ENCODE assay signal across 1 cellular context in the genomic region with DNA sequence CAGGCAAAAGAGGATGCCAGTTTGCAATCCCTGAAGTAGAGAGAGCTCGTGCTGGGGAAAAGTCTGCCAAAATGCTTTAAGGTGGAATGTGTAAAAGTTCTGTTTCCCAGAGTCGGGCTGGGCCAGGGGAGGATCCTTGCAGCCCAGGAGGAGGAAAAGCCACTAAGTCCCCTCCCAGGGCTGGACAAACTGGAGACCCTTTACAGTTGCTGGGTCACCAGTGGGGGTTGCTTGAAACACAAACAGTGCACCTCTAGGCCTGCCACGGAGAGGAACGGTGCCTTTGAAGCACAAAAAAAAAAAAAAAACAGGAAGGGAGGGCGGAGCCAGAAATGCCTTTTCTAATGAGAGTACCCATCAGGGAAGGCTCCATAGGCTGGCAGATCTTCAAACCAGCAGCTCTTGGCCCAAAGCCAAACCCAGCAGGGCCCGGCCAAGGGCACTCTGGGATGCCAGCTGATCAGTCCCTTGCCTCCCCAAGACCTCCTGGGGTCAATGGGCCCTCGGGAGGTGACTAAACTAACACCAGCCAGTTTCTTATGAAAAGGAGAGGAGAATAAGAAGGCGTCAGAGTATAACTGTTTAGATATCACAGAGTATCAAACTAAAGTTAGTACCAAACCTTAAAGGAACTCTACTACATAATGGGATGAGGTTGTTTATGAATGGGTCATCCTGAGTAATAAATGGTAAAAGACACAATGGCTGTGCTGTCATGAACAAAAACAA.
TF ChIP-seq lines count a peak whose summit lies in the region.

No MANE protein-coding gene starts in this region.

TF ChIP-seq in K562, 482 proteins besides CTCF, POLR2A, EP300 and RAD21 (continued from another document):
- TF ChIP-seq, protein P1, sequence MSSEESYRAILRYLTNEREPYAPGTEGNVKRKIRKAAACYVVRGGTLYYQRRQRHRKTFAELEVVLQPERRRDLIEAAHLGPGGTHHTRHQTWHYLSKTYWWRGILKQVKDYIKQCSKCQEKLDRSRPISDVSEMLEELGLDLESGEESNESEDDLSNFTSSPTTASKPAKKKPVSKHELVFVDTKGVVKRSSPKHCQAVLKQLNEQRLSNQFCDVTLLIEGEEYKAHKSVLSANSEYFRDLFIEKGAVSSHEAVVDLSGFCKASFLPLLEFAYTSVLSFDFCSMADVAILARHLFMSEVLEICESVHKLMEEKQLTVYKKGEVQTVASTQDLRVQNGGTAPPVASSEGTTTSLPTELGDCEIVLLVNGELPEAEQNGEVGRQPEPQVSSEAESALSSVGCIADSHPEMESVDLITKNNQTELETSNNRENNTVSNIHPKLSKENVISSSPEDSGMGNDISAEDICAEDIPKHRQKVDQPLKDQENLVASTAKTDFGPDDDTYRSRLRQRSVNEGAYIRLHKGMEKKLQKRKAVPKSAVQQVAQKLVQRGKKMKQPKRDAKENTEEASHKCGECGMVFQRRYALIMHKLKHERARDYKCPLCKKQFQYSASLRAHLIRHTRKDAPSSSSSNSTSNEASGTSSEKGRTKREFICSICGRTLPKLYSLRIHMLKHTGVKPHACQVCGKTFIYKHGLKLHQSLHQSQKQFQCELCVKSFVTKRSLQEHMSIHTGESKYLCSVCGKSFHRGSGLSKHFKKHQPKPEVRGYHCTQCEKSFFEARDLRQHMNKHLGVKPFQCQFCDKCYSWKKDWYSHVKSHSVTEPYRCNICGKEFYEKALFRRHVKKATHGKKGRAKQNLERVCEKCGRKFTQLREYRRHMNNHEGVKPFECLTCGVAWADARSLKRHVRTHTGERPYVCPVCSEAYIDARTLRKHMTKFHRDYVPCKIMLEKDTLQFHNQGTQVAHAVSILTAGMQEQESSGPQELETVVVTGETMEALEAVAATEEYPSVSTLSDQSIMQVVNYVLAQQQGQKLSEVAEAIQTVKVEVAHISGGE (CRISPR knock-in tag; IDR thresholded peaks at IDR 0.05), result peak in 1 of 3 experiments; percentile 59; a peak in 1 of 6 replicates
- TF ChIP-seq CSDE1 (IDR thresholded peaks at IDR 0.05) (no peak), RFX7 (CRISPR knock-in tag; IDR thresholded peaks at IDR 0.05) (no peak), SUPT5H (IDR thresholded peaks at IDR 0.05) (peak; percentile 65), BDP1 (IDR thresholded peaks at IDR 0.05; ENCODE audit: insufficient read depth, insufficient read length) (no peak), ZBTB9 (CRISPR knock-in tag; IDR thresholded peaks at IDR 0.05) (peak; percentile 56; the same call in 1 of the 2 replicates), BCLAF1 (IDR thresholded peaks at IDR 0.05; ENCODE audit: borderline replicate concordance in 1 of 2, control insufficient read depth in 1 of 2, low read depth in 2 of 2, low read length in 1 of 2) (no peak), ZKSCAN8 (CRISPR knock-in tag; IDR thresholded peaks at IDR 0.05) (no peak), ZSCAN32 (CRISPR knock-in tag; IDR thresholded peaks at IDR 0.05) (no peak), ATF7 (IDR thresholded peaks at IDR 0.05) (peak; percentile 47; the same call in 1 of the 2 replicates), FOXM1 (IDR thresholded peaks at IDR 0.05; ENCODE audit: low read depth) (no peak), FOXM1 (CRISPR knock-in tag; IDR thresholded peaks at IDR 0.05; ENCODE audit: low read depth) (no peak), ZNF717 (CRISPR knock-in tag; IDR thresholded peaks at IDR 0.05) (no peak), YY1 (IDR thresholded peaks at IDR 0.05; ENCODE audit: borderline replicate concordance in 1 of 3, control insufficient read depth in 1 of 3, extremely low read depth in 1 of 3, insufficient read depth in 3 of 3, insufficient read length in 1 of 3, insufficient replicate concordance in 2 of 3, low read depth in 1 of 3, low read length in 2 of 3) (peak in 1 of 3 experiments; percentile 32), ZNF12 (CRISPR knock-in tag; IDR thresholded peaks at IDR 0.05) (no peak), TBP (optimal IDR thresholded peaks at IDR 0.05; ENCODE audit: low read depth, low read length) (peak; percentile 45), ZNF253 (CRISPR knock-in tag; conservative IDR thresholded peaks at IDR 0.05) (no peak)
- TF ChIP-seq, protein P2, sequence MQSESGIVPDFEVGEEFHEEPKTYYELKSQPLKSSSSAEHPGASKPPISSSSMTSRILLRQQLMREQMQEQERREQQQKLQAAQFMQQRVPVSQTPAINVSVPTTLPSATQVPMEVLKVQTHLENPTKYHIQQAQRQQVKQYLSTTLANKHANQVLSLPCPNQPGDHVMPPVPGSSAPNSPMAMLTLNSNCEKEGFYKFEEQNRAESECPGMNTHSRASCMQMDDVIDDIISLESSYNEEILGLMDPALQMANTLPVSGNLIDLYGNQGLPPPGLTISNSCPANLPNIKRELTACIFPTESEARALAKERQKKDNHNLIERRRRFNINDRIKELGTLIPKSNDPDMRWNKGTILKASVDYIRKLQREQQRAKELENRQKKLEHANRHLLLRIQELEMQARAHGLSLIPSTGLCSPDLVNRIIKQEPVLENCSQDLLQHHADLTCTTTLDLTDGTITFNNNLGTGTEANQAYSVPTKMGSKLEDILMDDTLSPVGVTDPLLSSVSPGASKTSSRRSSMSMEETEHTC (IDR thresholded peaks at IDR 0.05), result no peak
- TF ChIP-seq, protein P3, sequence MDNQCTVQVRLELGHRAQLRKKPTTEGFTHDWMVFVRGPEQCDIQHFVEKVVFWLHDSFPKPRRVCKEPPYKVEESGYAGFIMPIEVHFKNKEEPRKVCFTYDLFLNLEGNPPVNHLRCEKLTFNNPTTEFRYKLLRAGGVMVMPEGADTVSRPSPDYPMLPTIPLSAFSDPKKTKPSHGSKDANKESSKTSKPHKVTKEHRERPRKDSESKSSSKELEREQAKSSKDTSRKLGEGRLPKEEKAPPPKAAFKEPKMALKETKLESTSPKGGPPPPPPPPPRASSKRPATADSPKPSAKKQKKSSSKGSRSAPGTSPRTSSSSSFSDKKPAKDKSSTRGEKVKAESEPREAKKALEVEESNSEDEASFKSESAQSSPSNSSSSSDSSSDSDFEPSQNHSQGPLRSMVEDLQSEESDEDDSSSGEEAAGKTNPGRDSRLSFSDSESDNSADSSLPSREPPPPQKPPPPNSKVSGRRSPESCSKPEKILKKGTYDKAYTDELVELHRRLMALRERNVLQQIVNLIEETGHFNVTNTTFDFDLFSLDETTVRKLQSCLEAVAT (IDR thresholded peaks at IDR 0.05), result peak; percentile 38 to 68; a peak in 2 of 4 replicates
